Comparison of ENCODE assay signal across 8 cellular contexts in genomic region chr11:33065445-33066178, GRCh38. TPM values are rescaled to one million over a fixed set of nuclear protein-coding genes. Genes with fewer than 3 reads are reported as not detected.
DNase-seq lines count a peak whose midpoint lies in the region; ATAC-seq and TF ChIP-seq lines count a peak whose summit lies in the region.

No MANE protein-coding gene starts in this region.

- H3K27me3 ChIP-seq in CD4-positive, CD25-positive, alpha-beta regulatory T cell (ENCODE audit: control insufficient read depth, insufficient read depth, low read length) = no peaks in the 10 kb centered on the region
- H3K27me3 ChIP-seq in MM.1S (replicated peaks; ENCODE audit: insufficient read depth, low read length) (no peaks in the 10 kb centered on the region), heart left ventricle (no peaks in the 10 kb centered on the region)

- peaks cover 6 to 26% (median 13%) of the 10 kb centered on the region in 4 donors for H3K4me1 Mint-ChIP-seq in CD4-positive, CD25-positive, alpha-beta regulatory T cell
- H3K4me1 Mint-ChIP-seq in activated naive CD8-positive, alpha-beta T cell treated with anti-CD3 and anti-CD28 coated beads for 36 hours = peaks cover 39% of the 10 kb centered on the region

- no peak for TF ChIP-seq POLR2A in heart left ventricle (IDR thresholded peaks at IDR 0.05)

- no peaks in the 10 kb centered on the region for H3K27me3 Mint-ChIP-seq in CD4-positive, CD25-positive, alpha-beta regulatory T cell
- no peaks in the 10 kb centered on the region for H3K27me3 Mint-ChIP-seq in activated naive CD8-positive, alpha-beta T cell treated with anti-CD3 and anti-CD28 coated beads for 36 hours

- peak; percentile 73 to 89 for ATAC-seq in CD4-positive, CD25-positive, alpha-beta regulatory T cell (ENCODE audit: low read depth in 2 of 2)
- ATAC-seq in GM21526 (IDR thresholded peaks at IDR 0.05; ENCODE audit: low FRiP score, unreplicated experiment) (peak; percentile 62), heart left ventricle (peak; percentile 66 to 86 (median 84)), HG03135 (IDR thresholded peaks at IDR 0.05; ENCODE audit: unreplicated experiment) (no peak)

- H3K79me2 ChIP-seq in MM.1S (ENCODE audit: low read length) = no peaks in the 10 kb centered on the region

- H2AFZ ChIP-seq in MM.1S (ENCODE audit: low read length) = no peak overlapping the region

- H3K4me1 ChIP-seq in CD4-positive, CD25-positive, alpha-beta regulatory T cell (ENCODE audit: control insufficient read depth, insufficient read depth, low read length, poor library complexity, severe bottlenecking) = no peaks in the 10 kb centered on the region
- no peaks in the 10 kb centered on the region for H3K4me1 ChIP-seq in MM.1S (ENCODE audit: low read length)
- H3K4me1 ChIP-seq in heart left ventricle = peaks cover 0 to 28% (median 2%) of the 10 kb centered on the region in 12 donors

- no peak overlapping the region for H3K27ac ChIP-seq in CD4-positive, CD25-positive, alpha-beta regulatory T cell (ENCODE audit: insufficient read depth, low read length, poor library complexity, severe bottlenecking)
- H3K27ac ChIP-seq in MM.1S (ENCODE audit: low read length) (no peak overlapping the region), heart left ventricle (no peak overlapping the region)

- H4K20me1 ChIP-seq in MM.1S (ENCODE audit: insufficient read depth, low read length) = no peaks in the 10 kb centered on the region

- peaks cover 51% of the 10 kb centered on the region for H3K36me3 ChIP-seq in CD4-positive, CD25-positive, alpha-beta regulatory T cell (ENCODE audit: control insufficient read depth, insufficient read depth, low read length)
- no peaks in the 10 kb centered on the region for H3K36me3 ChIP-seq in MM.1S (replicated peaks; ENCODE audit: insufficient read depth, low read length)
- peaks cover 0 to 84% (median 69%) of the 10 kb centered on the region in 9 donors for H3K36me3 ChIP-seq in heart left ventricle

- H3K9me2 ChIP-seq in MM.1S (replicated peaks; ENCODE audit: insufficient read depth, low read length) = no peaks in the 10 kb centered on the region

- no peaks in the 10 kb centered on the region for H3K9me3 ChIP-seq in CD4-positive, CD25-positive, alpha-beta regulatory T cell (ENCODE audit: control insufficient read depth in 2 of 2, low read length in 2 of 2)
- H3K9me3 ChIP-seq in MM.1S (replicated peaks; ENCODE audit: insufficient read depth, low read length) (no peaks in the 10 kb centered on the region), heart left ventricle (no peaks in the 10 kb centered on the region)

- H3K9ac ChIP-seq in MM.1S (ENCODE audit: low read length) = no peak overlapping the region

- intact Hi-C loops in heart left ventricle (cut with DNase I) = loop anchor here in 9 of 10 donors (1.0 to 10.0 kb wide), 8 partner anchors 103 to 261 kb away; no protein-coding TSS in a partner anchor

- H3K9me3 Mint-ChIP-seq in CD4-positive, CD25-positive, alpha-beta regulatory T cell = no peaks in the 10 kb centered on the region
- no peaks in the 10 kb centered on the region for H3K9me3 Mint-ChIP-seq in activated naive CD8-positive, alpha-beta T cell treated with anti-CD3 and anti-CD28 coated beads for 36 hours

- no peak overlapping the region for H3K4me2 ChIP-seq in MM.1S (ENCODE audit: low read depth, low read length)

- no peaks in the 10 kb centered on the region for H3F3A ChIP-seq in MM.1S (ENCODE audit: insufficient read depth, low read length)

- H3K27ac Mint-ChIP-seq in CD4-positive, CD25-positive, alpha-beta regulatory T cell = peak overlapping the region in 1 of 3 donors; percentile 39
- H3K27ac Mint-ChIP-seq in activated naive CD8-positive, alpha-beta T cell treated with anti-CD3 and anti-CD28 coated beads for 36 hours = no peak overlapping the region

- no peak overlapping the region for H3K4me3 ChIP-seq in CD4-positive, CD25-positive, alpha-beta regulatory T cell (ENCODE audit: low read depth, low read length)
- H3K4me3 ChIP-seq in MM.1S (ENCODE audit: low read length) = no peak overlapping the region
- no peak overlapping the region for H3K4me3 ChIP-seq in heart left ventricle

- H3K36me3 Mint-ChIP-seq in CD4-positive, CD25-positive, alpha-beta regulatory T cell = peaks cover 32% of the 10 kb centered on the region
- H3K36me3 Mint-ChIP-seq in activated naive CD8-positive, alpha-beta T cell treated with anti-CD3 and anti-CD28 coated beads for 36 hours = peaks cover 23% of the 10 kb centered on the region

- WGBS in heart left ventricle, 4 donors = 64 to 72% (median 68%) methylated on average over 13 to 22 of the region's 22 CpGs

- DNase-seq in CD4-positive, CD25-positive, alpha-beta regulatory T cell = peak; percentile 51 to 77 (median 75)
- DNase-seq in MM.1S (peak; percentile 48), SW480 (ENCODE audit: low spot score) (peak; percentile 69), heart left ventricle (peak; percentile 45 to 74 (median 58)), pulmonary artery endothelial cell (ENCODE audit: low read depth, low spot score) (peak; percentile 27)
- DNase-seq in activated naive CD8-positive, alpha-beta T cell treated with anti-CD3 and anti-CD28 coated beads for 36 hours = peak; percentile 74

- peak; percentile 80 for TF ChIP-seq CTCF in MM.1S (IDR thresholded peaks at IDR 0.05; ENCODE audit: low read length)
- TF ChIP-seq CTCF in heart left ventricle (IDR thresholded peaks at IDR 0.05) = peak; percentile 74 to 89 (median 80)

- H3K4me3 Mint-ChIP-seq in CD4-positive, CD25-positive, alpha-beta regulatory T cell = no peak overlapping the region
- no peak overlapping the region for H3K4me3 Mint-ChIP-seq in activated naive CD8-positive, alpha-beta T cell treated with anti-CD3 and anti-CD28 coated beads for 36 hours

RNA-seq across cellular contexts. Expression of gene TCP11L1, which starts 26.2 kb away (rescaled TPM):
- 17.0 TPM for total RNA-seq in CD4-positive, CD25-positive, alpha-beta regulatory T cell
- polyA plus RNA-seq in CD4-positive, CD25-positive, alpha-beta regulatory T cell = 1 to 10 TPM; 4.3 to 6.7 (median 6.1) TPM
- total RNA-seq in activated naive CD8-positive, alpha-beta T cell treated with anti-CD3 and anti-CD28 coated beads for 36 hours = 10 to 100 TPM; 13.1 to 15.0 TPM
- total RNA-seq in heart left ventricle (10 to 100 TPM in 4 of 9 donors, 1 to 10 TPM in 5; 4.8 to 13.9 (median 9.6) TPM), pulmonary artery endothelial cell (13.4 and 14.8 TPM in 2 replicates)
- 1 to 10 TPM; 3.1 to 5.3 TPM for polyA plus RNA-seq in heart left ventricle

RNA-seq across cellular contexts. Expression of gene DEPDC7, which starts 49.9 kb away (rescaled TPM):
- total RNA-seq in CD4-positive, CD25-positive, alpha-beta regulatory T cell = 0.64 TPM
- 1 to 10 TPM in 2 of 4 donors, under 1 TPM in 2; 0.60 to 1.5 (median 0.98) TPM for polyA plus RNA-seq in CD4-positive, CD25-positive, alpha-beta regulatory T cell
- total RNA-seq in activated naive CD8-positive, alpha-beta T cell treated with anti-CD3 and anti-CD28 coated beads for 36 hours = 1 to 10 TPM; 3.4 TPM
- total RNA-seq in heart left ventricle = 1 to 10 TPM in 1 of 9 donors, under 1 TPM in 5, not detected in 3; 0.12 to 1.0 (median 0.51) TPM
- polyA plus RNA-seq in heart left ventricle = under 1 TPM; 0.17 to 0.38 TPM
- 0.13 and 0.35 TPM in 2 replicates for total RNA-seq in pulmonary artery endothelial cell
